In the genomic region with DNA sequence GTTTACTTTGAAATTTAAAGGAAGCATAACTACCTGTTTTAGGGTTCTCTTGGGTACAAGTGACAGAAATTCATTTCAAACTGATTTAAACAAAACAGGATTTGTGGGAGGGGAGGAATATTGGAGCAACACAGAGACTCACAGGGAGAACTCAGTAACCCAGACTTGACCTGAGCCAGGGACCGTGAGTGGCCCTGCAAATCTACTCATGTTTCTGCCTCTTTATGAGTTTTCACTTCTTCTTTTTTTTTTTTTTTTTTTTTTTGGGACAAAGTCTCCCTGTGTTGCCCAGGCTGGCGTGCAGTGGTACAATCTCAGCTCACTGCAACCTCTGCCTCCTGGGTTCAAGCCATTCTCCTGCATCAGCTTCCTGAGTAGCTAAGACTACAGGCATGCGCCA, we compare ENCODE assay signal across 18 cellular contexts.
DNase-seq lines count a peak whose midpoint lies in the region; ATAC-seq and TF ChIP-seq lines count a peak whose summit lies in the region.
"Had no signal": no experiment of that assay in that cellular context is flagged by ENCODE, and none has a peak within 500 bp of the region (broad histone marks: within the 10 kb centered on the region; RNA-seq: fewer than 3 reads in every experiment).

No MANE protein-coding gene starts in this region.

- H3K27me3 ChIP-seq in thyroid gland, result no peaks in the 10 kb centered on the region

- H3K4me3 ChIP-seq in thyroid gland (replicated peaks in 1 of 3), result no peak overlapping the region
- H3K4me3 ChIP-seq: coronary artery had no signal

- DNase-seq in RPMI8226 (peak; percentile 11), SKM-1 treated with dmso at 0.1 percent for 144 hours (lab: John Stamatoyannopoulos, UW; ENCODE audit: unreplicated experiment) (no peak), GF-D8 (lab: John Stamatoyannopoulos, UW) (no peak), thyroid gland (no peak)
- DNase-seq: activated B cell treated with CpG ODN at 0.5 μM for 24 hours, activated gamma-delta T cell treated with Interleukin-2 at 50 U/mL for 16 hours, NCI-H2029 treated with DMSO at 0.1 percent for 48 hours, NCI-H524 treated with DMSO at 0.1 percent for 48 hours, posterior cingulate gyrus had no signal

- no peak for TF ChIP-seq CTCF in thyroid gland (IDR thresholded peaks at IDR 0.05)

- peak; percentile 82 for ATAC-seq in GM18498 (IDR thresholded peaks at IDR 0.05; ENCODE audit: unreplicated experiment)
- peak; percentile 90 for ATAC-seq in GM19467 (IDR thresholded peaks at IDR 0.05; ENCODE audit: unreplicated experiment)
- peak; percentile 79 for ATAC-seq in HG02943 (IDR thresholded peaks at IDR 0.05; ENCODE audit: low read depth, unreplicated experiment)
- ATAC-seq in GM21526 (IDR thresholded peaks at IDR 0.05; ENCODE audit: low FRiP score, unreplicated experiment), result no peak
- ATAC-seq: HCT116; Panc1; stimulated activated effector memory CD8-positive, alpha-beta T cell treated with anti-CD3 and anti-CD28 coated beads, Interleukin-12 subunit alpha, Interleukin-12 subunit beta, amount 100 ng/mL, for 72 hours had no signal

- TF ChIP-seq POLR2A in thyroid gland (IDR thresholded peaks at IDR 0.05), result no peak

- 64 to 65% methylated on average over 3 of the region's 3 CpGs for WGBS in thyroid gland, 2 donors

- no peaks in the 10 kb centered on the region for H3K36me3 ChIP-seq in thyroid gland

- no peaks in the 10 kb centered on the region for H3K4me1 ChIP-seq in thyroid gland

- no peaks in the 10 kb centered on the region for H3K9me3 ChIP-seq in thyroid gland

- intact Hi-C loops in thyroid gland (cut with DNase I), result no loop called here

- no peak overlapping the region for H3K27ac ChIP-seq in thyroid gland
- H3K27ac ChIP-seq: coronary artery, epithelial cell of prostate had no signal
